Comparison of ENCODE assay signal across 34 cellular contexts in genomic region chr10:76487582-76487981, GRCh38.
A peak's percentile ranks its signal among the peaks of the same experiment; 100 is the strongest.
DNase-seq lines count a peak whose midpoint lies in the region; ATAC-seq, FAIRE-seq and TF ChIP-seq lines count a peak whose summit lies in the region.
"Had no signal": no experiment of that assay in that cellular context is flagged by ENCODE, and none has a peak within 500 bp of the region (broad histone marks: within the 10 kb centered on the region; RNA-seq: fewer than 3 reads in every experiment).

No MANE protein-coding gene starts in this region.

- H2BK20ac ChIP-seq in IMR-90 (ENCODE audit: low read depth, low read length) (no peak overlapping the region), H1 (ENCODE audit: low read length) (no peak overlapping the region)

- no peaks in the 10 kb centered on the region for H3K36me3 ChIP-seq in HepG2 (replicated peaks in 1 of 2; ENCODE audit: control insufficient read depth in 1 of 2, insufficient read depth in 2 of 2, low read length in 2 of 2)
- no peaks in the 10 kb centered on the region for H3K36me3 ChIP-seq in right lobe of liver
- H3K36me3 ChIP-seq in IMR-90 (ENCODE audit: control insufficient read depth, insufficient read depth, low read length), result no peaks in the 10 kb centered on the region
- no peaks in the 10 kb centered on the region for H3K36me3 ChIP-seq in H1 (ENCODE audit: control insufficient read depth in 2 of 4, insufficient read depth in 4 of 4, low read length in 3 of 4)
- H3K36me3 ChIP-seq: BE2C; BLaER1; BLaER1 treated with 17β-estradiol and CSF1 and Interleukin-3, amounts not matched to agents 10 nM and 100 nM had no signal

- H3K56ac ChIP-seq in IMR-90 (ENCODE audit: extremely low read depth, insufficient read depth, low read length) (no peak overlapping the region), H1 (replicated peaks; ENCODE audit: insufficient read length, low read depth, low read length) (no peak overlapping the region)

- 95% methylated on average over 1 of the region's 1 CpG for WGBS in HepG2 (ENCODE audit: low lambda C conversion rate)
- WGBS in right lobe of liver (ENCODE audit: insufficient coverage, low coverage, low lambda C conversion rate, missing lambda C conversion rate), result 75% methylated on average over 1 of the region's 1 CpG
- no CpG with 5 or more reads among the region's 1 CpG for WGBS in IMR-90 (ENCODE audit: extremely low coverage in 2 of 2, insufficient read length in 1 of 2), 2 experiments
- 89% methylated on average over 1 of the region's 1 CpG; no CpG with 5 or more reads in 1 of the 2 experiments for WGBS in H1 (ENCODE audit: extremely low coverage in 1 of 2, insufficient coverage in 1 of 2, insufficient read length in 1 of 2, insufficient replicate concordance in 2 of 2, low coverage in 1 of 2, low lambda C conversion rate in 2 of 2, missing lambda C conversion rate in 1 of 2), 2 experiments

- no peak for TF ChIP-seq EP300 in HepG2 (IDR thresholded peaks at IDR 0.05; ENCODE audit: low read depth in 2 of 2, low read length in 2 of 2)
- no peak for TF ChIP-seq EP300 in HepG2 (CRISPR knock-in tag; IDR thresholded peaks at IDR 0.05; ENCODE audit: borderline replicate concordance)
- TF ChIP-seq EP300 in H1 (IDR thresholded peaks at IDR 0.05; ENCODE audit: borderline replicate concordance in 1 of 2, low read depth in 2 of 2, low read length in 2 of 2), result no peak

- H3K79me2 ChIP-seq in HepG2 (ENCODE audit: insufficient read depth, low read length) (no peaks in the 10 kb centered on the region), H1 (ENCODE audit: control insufficient read depth in 1 of 2, insufficient read depth in 2 of 2, low read length in 2 of 2) (no peaks in the 10 kb centered on the region)

- no peak for DNase-seq in HepG2 (ENCODE audit: low spot score)
- no peak for DNase-seq in right lobe of liver
- no peak for DNase-seq in H54 (ENCODE audit: insufficient read length, low spot score)
- DNase-seq in IMR-90, result no peak
- DNase-seq in H1 (ENCODE audit: low read depth in 1 of 2, low spot score in 2 of 2), result no peak
- DNase-seq in NCI-H2107 (lab: John Stamatoyannopoulos, UW), result no peak
- no peak for DNase-seq in iPS-NIHi11 (ENCODE audit: low spot score)
- no peak for DNase-seq in EL
- DNase-seq: 8988T; ACHN; AML-193; BE2C; C1 segment of cervical spinal cord; Caco-2; Calu3; CD4-positive, alpha-beta memory T cell; CD4-positive, alpha-beta T cell; CD4-positive, CD25-positive, alpha-beta regulatory T cell; CD8-positive, alpha-beta memory T cell; CD8-positive, alpha-beta T cell; COR-L47; DMS 273 treated with DMSO at 0.1 percent for 48 hours; DMS153; DMS53; DMS79; DMS79 treated with DMSO at 0.1 percent for 48 hours; DND-41 had no signal

- H3K79me1 ChIP-seq in IMR-90 (ENCODE audit: low read depth in 1 of 2, low read length in 2 of 2) (no peaks in the 10 kb centered on the region), H1 (ENCODE audit: low read depth, low read length) (no peaks in the 10 kb centered on the region)

- TF ChIP-seq CTCF in HepG2 (CRISPR knock-in tag; IDR thresholded peaks at IDR 0.05) (no peak), right lobe of liver (IDR thresholded peaks at IDR 0.05) (no peak), IMR-90 (conservative IDR thresholded peaks at IDR 0.05; ENCODE audit: low read depth, low read length) (no peak), H1 (IDR thresholded peaks at IDR 0.05; ENCODE audit: control extremely low read depth in 1 of 3, insufficient read depth in 1 of 3, low read depth in 1 of 3, low read length in 3 of 3) (no peak)

- H4K91ac ChIP-seq in IMR-90 (ENCODE audit: insufficient read depth, low read depth, low read length) (no peak overlapping the region), H1 (replicated peaks; ENCODE audit: insufficient read length, low read length) (no peak overlapping the region)

- H2BK15ac ChIP-seq in IMR-90 (ENCODE audit: low read depth, low read length) (no peak overlapping the region), H1 (ENCODE audit: low read length) (no peak overlapping the region)

- no peaks in the 10 kb centered on the region for H3K9me1 ChIP-seq in IMR-90 (ENCODE audit: insufficient read depth, low read length)

- ATAC-seq in HepG2 (no peak), right lobe of liver (no peak), IMR-90 (ENCODE audit: low read depth) (no peak)
- ATAC-seq: A549; CD8-positive, alpha-beta T cell had no signal

- H3K23ac ChIP-seq in IMR-90 (ENCODE audit: low read depth, low read length) (no peak overlapping the region), H1 (ENCODE audit: insufficient read length) (no peak overlapping the region)

- dilution Hi-C loops in IMR-90 (cut with HindIII; ENCODE audit: low sequenced_read_pairs, unreplicated experiment), result no loop called here

- H3K27me3 ChIP-seq in HepG2 (ENCODE audit: control insufficient read depth in 1 of 2, insufficient read depth in 2 of 2, low read length in 2 of 2) (no peaks in the 10 kb centered on the region), right lobe of liver (no peaks in the 10 kb centered on the region), IMR-90 (ENCODE audit: control insufficient read depth, insufficient read depth, low read length) (no peaks in the 10 kb centered on the region), H1 (replicated peaks in 1 of 4; ENCODE audit: control insufficient read depth in 3 of 4, extremely low read depth in 1 of 4, insufficient read depth in 3 of 4, low read length in 3 of 4) (no peaks in the 10 kb centered on the region)
- H3K27me3 ChIP-seq: BE2C; BLaER1; BLaER1 treated with 17β-estradiol and CSF1 and Interleukin-3, amounts not matched to agents 10 nM and 100 nM had no signal

- H3K14ac ChIP-seq in IMR-90 (replicated peaks; ENCODE audit: low read depth, low read length), result no peak overlapping the region
- H3K14ac ChIP-seq in H1 (ENCODE audit: insufficient read length), result no peak overlapping the region

- no peak overlapping the region for H3K18ac ChIP-seq in IMR-90 (ENCODE audit: low read depth, low read length)
- H3K18ac ChIP-seq in H1 (ENCODE audit: extremely low read depth, low read length), result no peak overlapping the region

- TF ChIP-seq RAD21 in HepG2 (CRISPR knock-in tag; IDR thresholded peaks at IDR 0.05) (no peak), IMR-90 (IDR thresholded peaks at IDR 0.05; ENCODE audit: low read length) (no peak), H1 (IDR thresholded peaks at IDR 0.05 in 1 of 2, conservative IDR thresholded peaks at IDR 0.05 in 1 of 2; ENCODE audit: low read depth in 2 of 2, low read length in 2 of 2) (no peak)

- H2BK120ac ChIP-seq in IMR-90 (ENCODE audit: low read depth, low read length) (no peak overlapping the region), H1 (replicated peaks; ENCODE audit: low read depth, low read length) (no peak overlapping the region)

- H2BK12ac ChIP-seq in H1 (ENCODE audit: low read depth, low read length), result no peak overlapping the region

- no peak overlapping the region for H4K8ac ChIP-seq in IMR-90 (ENCODE audit: low read depth in 2 of 2, low read length in 2 of 2)
- H4K8ac ChIP-seq in H1 (ENCODE audit: extremely low read depth, insufficient read depth, low read length), result no peak overlapping the region

- BruUV-seq in HepG2 (replicated peaks; lab: Mats Ljungman, UMichigan) (no TSS peak), IMR-90 (replicated peaks; lab: Mats Ljungman, UMichigan) (no TSS peak)

- FAIRE-seq in HepG2 (lab: Jason Lieb, UNC), result no peak
- FAIRE-seq in H54 (lab: Jason Lieb, UNC), result peak; percentile 6
- no peak for FAIRE-seq in H1 (lab: Jason Lieb, UNC)
- FAIRE-seq: A204.1, A549, D721Med had no signal

- POLR2A ChIA-PET in HepG2 (lab: Yijun Ruan, JAX), result no interaction called here
- POLR2A ChIA-PET in IMR-90 (lab: Charles Lee; ENCODE audit: unreplicated experiment), result no interaction called here
- POLR2A ChIA-PET in H1 (lab: Charles Lee; ENCODE audit: partially characterized antibody), result no interaction called here

- TF ChIP-seq POLR2A in HepG2 (IDR thresholded peaks at IDR 0.05; ENCODE audit: insufficient read depth in 1 of 2, low read depth in 2 of 2, low read length in 2 of 2) (no peak), right lobe of liver (IDR thresholded peaks at IDR 0.05) (no peak), H54 (IDR thresholded peaks at IDR 0.05; ENCODE audit: low read depth, low read length) (no peak), IMR-90 (IDR thresholded peaks at IDR 0.05; ENCODE audit: low read depth, low read length) (no peak), H1 (IDR thresholded peaks at IDR 0.05; ENCODE audit: control extremely low read depth in 1 of 2, low read depth in 2 of 2, low read length in 2 of 2) (no peak)

- H2AFZ ChIP-seq in HepG2 (ENCODE audit: low read length) (no peak overlapping the region), IMR-90 (replicated peaks; ENCODE audit: low read length, poor library complexity) (no peak overlapping the region), H1 (ENCODE audit: low read length) (no peak overlapping the region)

- in situ Hi-C loops in HepG2 (cut with HindIII; ENCODE audit: extremely low pct_ligation_motif_present, low pct_unique_long_range_greater_than_20kb), result no loop called here
- in situ Hi-C loops in IMR-90 (cut with MboI; ENCODE audit: low sequenced_read_pairs), result no loop called here

- H2AK5ac ChIP-seq in IMR-90 (ENCODE audit: low read depth, low read length) (no peak overlapping the region), H1 (ENCODE audit: low read depth, low read length) (no peak overlapping the region)

- H3K9me3 ChIP-seq in HepG2 (ENCODE audit: low read length) (peaks cover 6% of the 10 kb centered on the region; the same call in 1 of the 2 replicates), right lobe of liver (no peaks in the 10 kb centered on the region), IMR-90 (ENCODE audit: control insufficient read depth, insufficient read depth, low read length) (peaks cover 2% of the 10 kb centered on the region; the same call in 1 of the 2 replicates), H1 (ENCODE audit: insufficient read depth in 2 of 2, low read depth in 1 of 2, low read length in 1 of 2) (peaks cover 0 to 6% of the 10 kb centered on the region in 2 experiments; a peak in 1 of 4 replicates)
- H3K9me3 ChIP-seq: BE2C had no signal

- intact Hi-C loops in HepG2 (cut with micrococcal nuclease; ENCODE audit: unreplicated experiment), result no loop called here
- intact Hi-C loops in right lobe of liver (cut with DNase I), result no loop called here
- intact Hi-C loops in IMR-90 (cut with micrococcal nuclease), result no loop called here

- H2BK5ac ChIP-seq in IMR-90 (ENCODE audit: low read depth, low read length, poor library complexity, severe bottlenecking) (no peak overlapping the region), H1 (ENCODE audit: low read depth, low read length) (no peak overlapping the region)

- no peak overlapping the region for H3K4ac ChIP-seq in IMR-90 (ENCODE audit: low read depth, low read length)
- H3K4ac ChIP-seq in H1 (replicated peaks; ENCODE audit: insufficient read length, low read depth, low read length), result no peak overlapping the region

- no peak overlapping the region for H4K5ac ChIP-seq in IMR-90 (ENCODE audit: low read depth, low read length)
- no peak overlapping the region for H4K5ac ChIP-seq in H1 (ENCODE audit: insufficient read length, low read depth, low read length)

- H3K9ac ChIP-seq in HepG2 (ENCODE audit: insufficient read depth, low read depth, low read length) (no peak overlapping the region), IMR-90 (ENCODE audit: low read depth, low read length) (no peak overlapping the region), H1 (replicated peaks in 1 of 4; ENCODE audit: extremely low read depth in 1 of 4, low read depth in 3 of 4, low read length in 3 of 4) (no peak overlapping the region)
- H3K9ac ChIP-seq: BLaER1; BLaER1 treated with 17β-estradiol and CSF1 and Interleukin-3, amounts not matched to agents 10 nM and 100 nM had no signal

- no peak overlapping the region for H2AK9ac ChIP-seq in IMR-90 (replicated peaks; ENCODE audit: low read depth, low read length, poor library complexity)

- no peak overlapping the region for H3K4me2 ChIP-seq in HepG2 (ENCODE audit: low read depth, low read length)
- H3K4me2 ChIP-seq in IMR-90 (ENCODE audit: low read depth, low read length), result no peak overlapping the region
- H3K4me2 ChIP-seq in H1 (ENCODE audit: insufficient read depth in 1 of 2, low read depth in 2 of 2, low read length in 2 of 2), result no peak overlapping the region
- H3K4me2 ChIP-seq: A549; BLaER1; BLaER1 treated with 17β-estradiol and CSF1 and Interleukin-3, amounts not matched to agents 10 nM and 100 nM had no signal

- no peak overlapping the region for H3K27ac ChIP-seq in HepG2 (ENCODE audit: extremely low read length, insufficient read depth, low read length)
- H3K27ac ChIP-seq in right lobe of liver, result no peak overlapping the region
- no peak overlapping the region for H3K27ac ChIP-seq in IMR-90 (ENCODE audit: insufficient read depth, low read length)
- H3K27ac ChIP-seq in H1 (ENCODE audit: low read depth, low read length), result no peak overlapping the region
- H3K27ac ChIP-seq: 22Rv1; A549; BLaER1; BLaER1 treated with 17β-estradiol and CSF1 and Interleukin-3, amounts not matched to agents 10 nM and 100 nM; C4-2B had no signal

- CTCF ChIA-PET in HepG2 (lab: Yijun Ruan, JAX; ENCODE audit: low intra/inter-chr PET ratio, low total read pairs) (no interaction called here), IMR-90 (lab: Yijun Ruan, JAX) (no interaction called here), H1 (lab: Charles Lee; ENCODE audit: partially characterized antibody) (no interaction called here)

- H3K4me1 ChIP-seq in HepG2 (ENCODE audit: insufficient read depth, low read length), result no peaks in the 10 kb centered on the region
- no peaks in the 10 kb centered on the region for H3K4me1 ChIP-seq in right lobe of liver
- H3K4me1 ChIP-seq in IMR-90 (ENCODE audit: control insufficient read depth, insufficient read depth, low read length), result no peaks in the 10 kb centered on the region
- no peaks in the 10 kb centered on the region for H3K4me1 ChIP-seq in H1 (replicated peaks in 1 of 4; ENCODE audit: control insufficient read depth in 3 of 4, insufficient read depth in 4 of 4, low read length in 3 of 4)
- H3K4me1 ChIP-seq: BE2C; BLaER1; BLaER1 treated with 17β-estradiol and CSF1 and Interleukin-3, amounts not matched to agents 10 nM and 100 nM had no signal

- H3K23me2 ChIP-seq in H1 (ENCODE audit: low read depth, low read length), result no peaks in the 10 kb centered on the region

- H4K20me1 ChIP-seq in HepG2 (ENCODE audit: insufficient read depth, low read length) (no peaks in the 10 kb centered on the region), IMR-90 (ENCODE audit: insufficient read depth, low read length) (no peaks in the 10 kb centered on the region), H1 (replicated peaks in 1 of 2; ENCODE audit: control insufficient read depth in 1 of 2, insufficient read depth in 2 of 2, low read length in 2 of 2) (no peaks in the 10 kb centered on the region)
- H4K20me1 ChIP-seq: BLaER1; BLaER1 treated with 17β-estradiol and CSF1 and Interleukin-3, amounts not matched to agents 10 nM and 100 nM had no signal

- H3K4me3 ChIP-seq in HepG2 (replicated peaks in 1 of 3; ENCODE audit: insufficient read depth in 1 of 3, low read depth in 2 of 3, low read length in 3 of 3) (no peak overlapping the region), right lobe of liver (no peak overlapping the region), IMR-90 (ENCODE audit: insufficient read depth, low read depth, low read length) (no peak overlapping the region), H1 (ENCODE audit: extremely low read depth in 1 of 4, insufficient read depth in 2 of 4, low read depth in 3 of 4, low read length in 4 of 4) (no peak overlapping the region)
- H3K4me3 ChIP-seq: A549; BLaER1; BLaER1 treated with 17β-estradiol and CSF1 and Interleukin-3, amounts not matched to agents 10 nM and 100 nM had no signal

Comparison
In these comparisons a context has a peak if more than half of its experiments do, and no peak if none do; other contexts are left out.
1. Of the 41 proteins assayed by ChIP-seq in both HepG2 and H1: peak only in HepG2: none; only in H1: none; in both: CEBPB; in neither: 40.